Comparison of ENCODE assay signal across 7 cellular contexts in the genomic region with DNA sequence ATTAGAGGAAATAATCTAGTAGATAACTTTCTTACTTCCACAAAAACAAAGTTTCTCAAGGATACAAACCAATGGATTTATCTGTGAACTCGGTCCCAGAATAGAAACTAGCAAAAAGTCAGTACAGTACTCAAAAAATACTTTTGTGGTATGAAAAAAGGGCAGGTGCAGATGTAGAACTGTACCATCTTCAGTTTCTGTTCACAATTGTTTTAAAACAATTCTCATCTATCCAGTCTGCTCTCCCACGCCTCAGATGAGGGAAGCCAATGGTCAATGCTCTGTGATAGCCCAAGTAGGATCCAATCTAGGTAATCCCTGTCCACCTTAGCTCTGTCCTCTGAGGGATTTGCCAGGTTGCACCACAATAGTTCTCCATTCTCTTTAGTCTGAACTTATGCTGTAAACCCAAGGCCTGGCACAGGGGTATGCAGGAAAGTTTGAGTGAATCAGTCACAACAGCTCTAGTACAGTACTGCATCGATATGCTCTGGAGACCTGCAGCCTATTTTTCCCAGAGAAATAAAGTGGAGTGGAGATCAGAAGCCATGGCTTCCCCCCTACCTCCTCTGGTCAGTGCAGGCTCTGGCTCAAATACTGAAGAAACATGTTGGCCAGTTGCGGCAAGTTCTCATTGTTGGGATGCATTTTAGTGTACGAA. TPM values are rescaled to one million over a fixed set of nuclear protein-coding genes. Genes with fewer than 3 reads are reported as not detected.
A peak's percentile ranks its signal among the peaks of the same experiment; 100 is the strongest.
DNase-seq lines count a peak whose midpoint lies in the region; ATAC-seq, FAIRE-seq and TF ChIP-seq lines count a peak whose summit lies in the region.

No MANE protein-coding gene starts in this region.

- H3K27me3 ChIP-seq in K562 (ENCODE audit: control insufficient read depth in 2 of 2, insufficient read depth in 2 of 2, low read length in 2 of 2) (no peaks in the 10 kb centered on the region), mononuclear cell (ENCODE audit: insufficient read depth, low read length) (no peaks in the 10 kb centered on the region)

- intact Hi-C loops in K562 (cut with micrococcal nuclease) = loop anchor here (1.0 kb wide), 1 partner anchor 23 kb away; the partner anchor contains the start of gene TXNDC12

- CTCF ChIA-PET in K562 (lab: Yijun Ruan, JAX; ENCODE audit: low intra/inter-chr PET ratio) = no interaction called here

- no peak overlapping the region for H2AFZ ChIP-seq in K562 (ENCODE audit: low read depth, low read length)

- TF ChIP-seq CTCF in K562 (IDR thresholded peaks at IDR 0.05 in 2 of 3, conservative IDR thresholded peaks at IDR 0.05 in 1 of 3; ENCODE audit: insufficient read depth in 2 of 3, low read depth in 1 of 3, low read length in 3 of 3) = no peak
- no peak for TF ChIP-seq CTCF in D721Med (IDR thresholded peaks at IDR 0.05; ENCODE audit: insufficient read depth, missing control alignments)

- H3K4me2 ChIP-seq in K562 (ENCODE audit: insufficient read depth, low read length) = peak overlapping the region; percentile 94

- H3K9ac ChIP-seq in K562 (ENCODE audit: insufficient read depth in 1 of 2, low read depth in 2 of 2, low read length in 2 of 2) = peak overlapping the region; percentile 88 to 100

- no peaks in the 10 kb centered on the region for H3K9me3 ChIP-seq in K562 (replicated peaks; ENCODE audit: control insufficient read depth, insufficient read depth, low read depth, low read length)
- H3K9me3 ChIP-seq in mononuclear cell (ENCODE audit: low read depth, low read length) = no peaks in the 10 kb centered on the region

- H3K27ac ChIP-seq in K562 (ENCODE audit: extremely low read depth, low read depth, low read length) = peak overlapping the region; percentile 88; the same call in 2 of the 3 replicates

- ATAC-seq in GM19035 (IDR thresholded peaks at IDR 0.05; ENCODE audit: unreplicated experiment) (peak; percentile 31), HG03442 (IDR thresholded peaks at IDR 0.05; ENCODE audit: unreplicated experiment) (peak; percentile 32), K562 (peak; percentile 17)

- H3K4me3 ChIP-seq in K562 (peak overlapping the region; percentile 66), mononuclear cell (ENCODE audit: low read length) (peak overlapping the region; percentile 87)

- H3K36me3 ChIP-seq in K562 (ENCODE audit: control insufficient read depth, insufficient read depth, low read length) = peaks cover 36% of the 10 kb centered on the region

- BruUV-seq in K562 (replicated peaks; lab: Mats Ljungman, UMichigan) = no TSS peak

- 4% methylated on average over 5 of the region's 5 CpGs for whole genome bisulfite sequencing in K562 (ENCODE audit: insufficient coverage, low coverage, missing lambda C conversion rate)

- TF ChIP-seq EP300 in K562 (IDR thresholded peaks at IDR 0.05; ENCODE audit: low read length) = no peak

- no peak for TF ChIP-seq POLR2A in K562 (conservative IDR thresholded peaks at IDR 0.05)

- TF ChIP-seq RAD21 in K562 (CRISPR knock-in tag; conservative IDR thresholded peaks at IDR 0.05 in 1 of 2, IDR thresholded peaks at IDR 0.05 in 1 of 2) = no peak

- in situ Hi-C loops in K562 (cut with MboI) = no loop called here

- peaks cover 17% of the 10 kb centered on the region for H4K20me1 ChIP-seq in K562 (replicated peaks; ENCODE audit: control insufficient read depth, insufficient read depth, low read length)

- H3K79me2 ChIP-seq in K562 (ENCODE audit: control insufficient read depth, insufficient read depth, low read length) = peaks cover 37% of the 10 kb centered on the region

- H3K4me1 ChIP-seq in K562 (replicated peaks in 1 of 2; ENCODE audit: control insufficient read depth in 2 of 2, insufficient read depth in 2 of 2, low read length in 2 of 2) (peaks cover 12 to 17% of the 10 kb centered on the region in 2 experiments; a peak in 4 of 5 replicates), mononuclear cell (ENCODE audit: insufficient read depth, low read length) (peaks cover 20% of the 10 kb centered on the region)

- FAIRE-seq in K562 (lab: Jason Lieb, UNC) = peak; percentile 51
- no peak for FAIRE-seq in D721Med (lab: Jason Lieb, UNC)

- POLR2A ChIA-PET in K562 (lab: Yijun Ruan, JAX) = interaction anchor here (0.5 to 2.7 kb wide), 8 partner anchors 10 to 513 kb away, joined by 3 to 15 read pairs (median 4); no protein-coding TSS in a partner anchor

- peak in 2 of 4 experiments; percentile 23 to 30 for DNase-seq in K562 (ENCODE audit: extremely low read depth in 1 of 4, low spot score in 3 of 4)
- no peak for DNase-seq in D721Med (ENCODE audit: insufficient read length, low spot score)
- no peak for DNase-seq in stimulated activated CD4-positive, alpha-beta T cell treated with anti-CD3 and anti-CD28 coated beads, Interleukin-2, amount 100 ng/mL, for 48 hours
- DNase-seq in NCI-H1436 treated with DMSO at 0.1 percent for 48 hours (lab: John Stamatoyannopoulos, UW) = no peak

- no peaks in the 10 kb centered on the region for H3K9me1 ChIP-seq in K562 (ENCODE audit: control insufficient read depth, insufficient read depth, low read length)

RNA-seq across cellular contexts. Expression of gene KTI12, which starts 1.4 kb away (rescaled TPM):
- 17.1 and 23.9 TPM in 2 replicates for total RNA-seq in K562 (2011; cell fraction: chromatin; rRNA removed; ENCODE audit: low replicate concordance)
- total RNA-seq in K562 (2011; cell fraction: nucleolus; rRNA removed) = 23.8 and 28.2 TPM in 2 replicates
- total RNA-seq in K562 (2011; cell fraction: nucleoplasm; rRNA removed) = 15.8 and 17.0 TPM in 2 replicates
- total RNA-seq in K562 (2014; rRNA removed) (15.2 and 19.6 TPM in 2 replicates), K562 (2014; rRNA removed; fragmentation: Illumina TruSeq; extraction: Trizol) (11.3 and 11.7 TPM in 2 replicates), K562 (2015; rRNA removed; fragmentation: Illumina TruSeq; extraction: Trizol) (10.7 and 10.9 TPM in 2 replicates), K562 (2021) (22.8 and 25.9 TPM in 2 replicates), mononuclear cell (19.6 TPM)
- polyA plus RNA-seq in K562 (2011; rRNA removed) (12.0 and 12.7 TPM in 2 replicates), K562 (2014; fragmentation: Illumina TruSeq; extraction: Trizol) (10.9 and 11.6 TPM in 2 replicates), K562 (2014; fragmentation: Nextera tagmentation; extraction: Ambion mirVana) (1 to 10 TPM; 3.1 to 4.8 TPM), K562 (2014; rRNA removed) (21.1 and 23.6 TPM in 2 replicates)
- 13.7 and 27.1 TPM in 2 replicates for polyA plus RNA-seq in K562 (2011; cell fraction: cytosol; rRNA removed)
- polyA plus RNA-seq in K562 (2011; cell fraction: nucleus; rRNA removed) = 12.5 and 13.1 TPM in 2 replicates
- polyA plus RNA-seq in K562 (2012) = 15.7 and 17.3 TPM in 2 replicates
- 10.1 and 11.8 TPM in 2 replicates for polyA minus RNA-seq in K562 (2011; rRNA and poly(A)+ RNA removed)
- 6.3 and 8.4 TPM in 2 replicates for polyA minus RNA-seq in K562 (2011; cell fraction: cytosol; rRNA and poly(A)+ RNA removed)
- 7.7 and 12.9 TPM in 2 replicates for polyA minus RNA-seq in K562 (2011; cell fraction: nucleus; rRNA and poly(A)+ RNA removed)

RNA-seq across cellular contexts. Expression of gene TXNDC12, which starts 22.7 kb away (rescaled TPM):
- total RNA-seq in K562 (2011; cell fraction: chromatin; rRNA removed; ENCODE audit: low replicate concordance) = 35.5 and 42.7 TPM in 2 replicates
- 45.9 and 51.5 TPM in 2 replicates for total RNA-seq in K562 (2011; cell fraction: nucleolus; rRNA removed)
- total RNA-seq in K562 (2011; cell fraction: nucleoplasm; rRNA removed) = 54.7 and 62.0 TPM in 2 replicates
- total RNA-seq in K562 (2014; rRNA removed) (33.4 and 47.6 TPM in 2 replicates), K562 (2014; rRNA removed; fragmentation: Illumina TruSeq; extraction: Trizol) (37.8 and 40.2 TPM in 2 replicates), K562 (2015; rRNA removed; fragmentation: Illumina TruSeq; extraction: Trizol) (29.7 and 34.6 TPM in 2 replicates), K562 (2021) (57.9 and 60.8 TPM in 2 replicates), mononuclear cell (24.7 TPM)
- polyA plus RNA-seq in K562 (2011; rRNA removed) (45.9 and 53.1 TPM in 2 replicates), K562 (2014; fragmentation: Illumina TruSeq; extraction: Trizol) (31.7 and 32.1 TPM in 2 replicates), K562 (2014; fragmentation: Nextera tagmentation; extraction: Ambion mirVana) (10 to 100 TPM; 17.0 to 29.3 TPM), K562 (2014; rRNA removed) (43.5 and 45.4 TPM in 2 replicates)
- polyA plus RNA-seq in K562 (2011; cell fraction: cytosol; rRNA removed) = 17.1 and 33.6 TPM in 2 replicates
- polyA plus RNA-seq in K562 (2011; cell fraction: nucleus; rRNA removed) = 13.3 and 16.5 TPM in 2 replicates
- polyA plus RNA-seq in K562 (2012) = 46.0 and 101 TPM in 2 replicates
- polyA minus RNA-seq in K562 (2011; rRNA and poly(A)+ RNA removed) = 22.5 and 27.6 TPM in 2 replicates
- polyA minus RNA-seq in K562 (2011; cell fraction: cytosol; rRNA and poly(A)+ RNA removed) = 56.3 and 58.4 TPM in 2 replicates
- polyA minus RNA-seq in K562 (2011; cell fraction: nucleus; rRNA and poly(A)+ RNA removed) = 10.6 and 13.2 TPM in 2 replicates

RNA-seq across cellular contexts. Expression of gene BTF3L4, which starts 23.8 kb away (rescaled TPM):
- 33.9 and 89.6 TPM in 2 replicates for total RNA-seq in K562 (2011; cell fraction: chromatin; rRNA removed; ENCODE audit: low replicate concordance)
- 32.2 and 33.0 TPM in 2 replicates for total RNA-seq in K562 (2011; cell fraction: nucleolus; rRNA removed)
- total RNA-seq in K562 (2011; cell fraction: nucleoplasm; rRNA removed) = 65.7 and 117 TPM in 2 replicates
- 36.3 and 40.1 TPM in 2 replicates for total RNA-seq in K562 (2014; rRNA removed)
- total RNA-seq in K562 (2014; rRNA removed; fragmentation: Illumina TruSeq; extraction: Trizol) = 102 and 114 TPM in 2 replicates
- total RNA-seq in K562 (2015; rRNA removed; fragmentation: Illumina TruSeq; extraction: Trizol) = 66.4 and 73.3 TPM in 2 replicates
- total RNA-seq in K562 (2021) = 54.4 and 54.9 TPM in 2 replicates
- polyA plus RNA-seq in K562 (2011; rRNA removed) = 64.1 and 78.0 TPM in 2 replicates
- 12.5 and 39.8 TPM in 2 replicates for polyA plus RNA-seq in K562 (2011; cell fraction: cytosol; rRNA removed)
- 11.6 and 25.7 TPM in 2 replicates for polyA plus RNA-seq in K562 (2011; cell fraction: nucleus; rRNA removed)
- 49.8 and 74.5 TPM in 2 replicates for polyA plus RNA-seq in K562 (2012)
- 85.1 and 99.0 TPM in 2 replicates for polyA plus RNA-seq in K562 (2014; fragmentation: Illumina TruSeq; extraction: Trizol)
- 100 to 1,000 TPM in 1 of 2 experiments, 10 to 100 TPM in 1; 90.9 to 106 TPM for polyA plus RNA-seq in K562 (2014; fragmentation: Nextera tagmentation; extraction: Ambion mirVana)
- 72.3 and 88.8 TPM in 2 replicates for polyA plus RNA-seq in K562 (2014; rRNA removed)
- 45.1 and 68.5 TPM in 2 replicates for polyA minus RNA-seq in K562 (2011; rRNA and poly(A)+ RNA removed)
- 31.9 and 32.6 TPM in 2 replicates for polyA minus RNA-seq in K562 (2011; cell fraction: cytosol; rRNA and poly(A)+ RNA removed)
- polyA minus RNA-seq in K562 (2011; cell fraction: nucleus; rRNA and poly(A)+ RNA removed) = 19.0 and 31.0 TPM in 2 replicates
- total RNA-seq in mononuclear cell = 71.0 TPM

RNA-seq across cellular contexts. Expression of gene RAB3B, which starts 41.8 kb away (rescaled TPM):
- total RNA-seq in K562 (2011; cell fraction: chromatin; rRNA removed; ENCODE audit: low replicate concordance) = 0.12 and 0.18 TPM in 2 replicates
- under 0.01 and 0.13 TPM in 2 replicates for total RNA-seq in K562 (2011; cell fraction: nucleolus; rRNA removed)
- total RNA-seq in K562 (2011; cell fraction: nucleoplasm; rRNA removed) = 0.22 and 0.23 TPM in 2 replicates
- total RNA-seq in K562 (2014; rRNA removed) = 0.18 and 0.33 TPM in 2 replicates
- total RNA-seq in K562 (2014; rRNA removed; fragmentation: Illumina TruSeq; extraction: Trizol) = 0.40 and 0.51 TPM in 2 replicates
- 0.34 and 0.43 TPM in 2 replicates for total RNA-seq in K562 (2015; rRNA removed; fragmentation: Illumina TruSeq; extraction: Trizol)
- 0.34 and 0.47 TPM in 2 replicates for total RNA-seq in K562 (2021)
- 0.07 TPM in 2 replicates for polyA plus RNA-seq in K562 (2011; rRNA removed)
- 0.04 and 0.06 TPM in 2 replicates for polyA plus RNA-seq in K562 (2011; cell fraction: cytosol; rRNA removed)
- polyA plus RNA-seq in K562 (2011; cell fraction: nucleus; rRNA removed) = 0.06 and 0.07 TPM in 2 replicates
- polyA plus RNA-seq in K562 (2012) = 0.44 and 1.3 TPM in 2 replicates
- 0.44 and 0.45 TPM in 2 replicates for polyA plus RNA-seq in K562 (2014; fragmentation: Illumina TruSeq; extraction: Trizol)
- under 1 TPM; 0.13 to 0.14 TPM for polyA plus RNA-seq in K562 (2014; fragmentation: Nextera tagmentation; extraction: Ambion mirVana)
- 0.19 and 0.27 TPM in 2 replicates for polyA plus RNA-seq in K562 (2014; rRNA removed)
- polyA minus RNA-seq in K562 (2011; rRNA and poly(A)+ RNA removed) = 0.12 and 0.14 TPM in 2 replicates
- 0.10 and 0.18 TPM in 2 replicates for polyA minus RNA-seq in K562 (2011; cell fraction: cytosol; rRNA and poly(A)+ RNA removed)
- polyA minus RNA-seq in K562 (2011; cell fraction: nucleus; rRNA and poly(A)+ RNA removed) = under 0.01 TPM in 2 replicates
- under 0.01 TPM for total RNA-seq in mononuclear cell
